In the genomic region with DNA sequence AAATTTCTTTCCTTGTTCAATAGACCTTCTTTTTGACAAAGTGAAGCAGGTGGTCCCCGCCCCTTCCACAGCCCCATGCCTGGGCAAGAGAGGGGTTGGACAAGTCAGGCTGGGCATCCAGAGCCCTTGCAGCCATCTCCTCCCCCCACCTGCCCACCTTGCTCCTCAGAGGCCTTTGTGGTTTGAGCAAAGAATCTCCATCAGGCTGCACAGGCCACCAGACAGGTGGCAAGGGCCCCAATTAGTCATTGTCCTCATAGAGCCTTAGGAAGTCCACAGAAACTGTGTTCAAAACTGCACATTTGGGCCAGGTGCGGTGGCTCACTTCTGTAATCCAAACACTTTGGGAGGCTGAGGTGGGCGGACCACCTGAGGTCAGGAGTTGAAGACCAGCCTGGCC, we compare ENCODE assay signal across 1 cellular context.
TF ChIP-seq lines count a peak whose summit lies in the region.

No MANE protein-coding gene starts in this region.

TF ChIP-seq in HCT116, 20 proteins besides CTCF, POLR2A, EP300 and RAD21:
- TF ChIP-seq SRF (IDR thresholded peaks at IDR 0.05; ENCODE audit: low read depth) (no peak), EGR1 (IDR thresholded peaks at IDR 0.05; ENCODE audit: low read depth) (no peak), POLR2AphosphoS5 (IDR thresholded peaks at IDR 0.05; ENCODE audit: low read depth, low read length) (no peak), JUND (IDR thresholded peaks at IDR 0.05) (no peak)
